In the genomic region with DNA sequence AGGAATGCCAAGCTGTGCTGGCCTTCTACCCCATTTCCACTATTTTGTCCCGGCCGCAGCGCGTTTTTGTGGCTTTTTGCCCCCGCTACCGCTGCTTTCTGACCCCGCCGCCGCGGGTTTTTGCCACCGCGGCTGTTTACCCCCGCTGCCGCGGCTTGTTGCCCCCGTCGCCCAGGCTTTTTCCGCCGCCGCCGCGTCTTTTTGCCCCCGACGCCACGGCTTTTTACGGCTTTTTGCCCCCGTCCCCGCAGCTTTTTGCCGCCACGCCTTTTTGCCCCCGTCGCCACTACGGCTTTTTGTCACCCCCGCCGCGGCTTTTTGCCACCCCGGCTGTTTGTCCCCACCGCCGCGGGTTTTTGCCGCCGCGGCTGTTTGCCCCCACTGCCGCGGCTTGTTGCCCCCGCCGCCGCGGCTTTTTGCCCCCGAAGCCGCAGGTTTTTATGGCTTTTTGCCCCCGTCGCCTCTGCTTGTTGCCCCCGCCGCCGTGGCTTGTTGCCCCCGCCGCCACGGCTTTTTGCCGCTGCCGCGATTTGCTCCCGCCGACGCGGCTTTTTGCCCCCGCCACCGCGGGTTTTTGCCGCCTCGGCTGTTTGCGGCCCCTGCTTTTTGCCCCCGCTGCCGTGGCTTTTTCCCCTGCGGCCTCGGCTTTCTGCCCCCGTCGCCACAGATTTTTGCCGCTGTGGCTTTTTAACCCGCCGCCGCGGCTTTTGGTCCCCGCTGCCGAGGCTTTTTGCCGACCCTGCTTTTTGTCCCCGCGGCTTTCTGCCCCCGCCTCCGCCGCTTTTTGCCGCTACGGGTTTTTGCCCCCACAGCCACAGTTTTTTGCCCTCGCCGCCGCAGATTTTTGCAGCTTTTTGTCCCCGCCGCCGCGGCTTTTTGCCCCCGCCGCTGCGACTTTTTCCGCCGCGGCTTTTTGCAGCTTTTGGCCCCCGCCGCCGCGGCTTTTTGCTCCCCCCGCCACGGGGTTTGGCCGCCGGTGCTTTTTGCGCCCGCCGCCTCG, we compare ENCODE assay signal across 23 cellular contexts.
A peak's percentile ranks its signal among the peaks of the same experiment; 100 is the strongest.
DNase-seq lines count a peak whose midpoint lies in the region; ATAC-seq, FAIRE-seq and TF ChIP-seq lines count a peak whose summit lies in the region.
"Had no signal": no experiment of that assay in that cellular context is flagged by ENCODE, and none has a peak within 500 bp of the region (broad histone marks: within the 10 kb centered on the region; RNA-seq: fewer than 3 reads in every experiment).

No MANE protein-coding gene starts in this region.

- no peak overlapping the region for H3K4me3 ChIP-seq in right lobe of liver
- H3K4me3 ChIP-seq in HepG2 (replicated peaks in 1 of 3; ENCODE audit: insufficient read depth in 1 of 3, low read depth in 2 of 3, low read length in 3 of 3): no peak overlapping the region
- H3K4me3 ChIP-seq in NT2/D1 (ENCODE audit: insufficient read length, low read depth): peak overlapping the region; percentile 4
- no peak overlapping the region for H3K4me3 ChIP-seq in adrenal gland
- H3K4me3 ChIP-seq: BLaER1 treated with 17β-estradiol and CSF1 and Interleukin-3, amounts not matched to agents 10 nM and 100 nM; SJSA1 had no signal

- no peak overlapping the region for H3K4me3 Mint-ChIP-seq in osteocyte (ENCODE audit: unreplicated experiment)
- H3K4me3 Mint-ChIP-seq: CD8-positive, alpha-beta T cell; IgD-negative memory B cell had no signal

- H3K27ac ChIP-seq in right lobe of liver (no peak overlapping the region), HepG2 (ENCODE audit: extremely low read length, insufficient read depth, low read length) (no peak overlapping the region), adrenal gland (no peak overlapping the region)
- H3K27ac ChIP-seq: BLaER1 treated with 17β-estradiol and CSF1 and Interleukin-3, amounts not matched to agents 10 nM and 100 nM; SJSA1 had no signal

- POLR2A ChIA-PET in HepG2 (lab: Yijun Ruan, JAX): no interaction called here

- intact Hi-C loops in right lobe of liver (cut with DNase I): no loop called here
- intact Hi-C loops in HepG2 (cut with micrococcal nuclease; ENCODE audit: unreplicated experiment): no loop called here
- intact Hi-C loops in adrenal gland (cut with DNase I): no loop called here

- FAIRE-seq in HepG2 (lab: Jason Lieb, UNC): no peak
- FAIRE-seq: G401.6 had no signal

- H3K4me1 Mint-ChIP-seq in osteocyte (ENCODE audit: unreplicated experiment): no peaks in the 10 kb centered on the region
- H3K4me1 Mint-ChIP-seq: IgD-negative memory B cell had no signal

- no peaks in the 10 kb centered on the region for H3K79me2 ChIP-seq in HepG2 (ENCODE audit: insufficient read depth, low read length)

- TF ChIP-seq CTCF in right lobe of liver (IDR thresholded peaks at IDR 0.05): no peak
- TF ChIP-seq CTCF in HepG2 (CRISPR knock-in tag; IDR thresholded peaks at IDR 0.05): no peak
- no peak for TF ChIP-seq CTCF in osteocyte (IDR thresholded peaks at IDR 0.05)
- TF ChIP-seq CTCF in adrenal gland (IDR thresholded peaks at IDR 0.05): no peak

- ATAC-seq in right lobe of liver: no peak
- no peak for ATAC-seq in HepG2
- no peak for ATAC-seq in HG02970 (IDR thresholded peaks at IDR 0.05; ENCODE audit: low FRiP score, unreplicated experiment)
- ATAC-seq: CD8-positive, alpha-beta T cell; HCT116; Panc1 had no signal

- H3K27me3 Mint-ChIP-seq in osteocyte (ENCODE audit: unreplicated experiment): no peaks in the 10 kb centered on the region
- H3K27me3 Mint-ChIP-seq: IgD-negative memory B cell had no signal

- no peak overlapping the region for H3K4me2 ChIP-seq in HepG2 (ENCODE audit: low read depth, low read length)
- H3K4me2 ChIP-seq: BLaER1 treated with 17β-estradiol and CSF1 and Interleukin-3, amounts not matched to agents 10 nM and 100 nM had no signal

- H3K27me3 ChIP-seq in right lobe of liver: no peaks in the 10 kb centered on the region
- no peaks in the 10 kb centered on the region for H3K27me3 ChIP-seq in HepG2 (ENCODE audit: control insufficient read depth in 1 of 2, insufficient read depth in 2 of 2, low read length in 2 of 2)
- H3K27me3 ChIP-seq in NT2/D1 (ENCODE audit: insufficient read depth, insufficient read length): peaks cover 60% of the 10 kb centered on the region
- H3K27me3 ChIP-seq in adrenal gland: peaks cover 6% of the 10 kb centered on the region
- H3K27me3 ChIP-seq: BLaER1 treated with 17β-estradiol and CSF1 and Interleukin-3, amounts not matched to agents 10 nM and 100 nM; SJSA1 had no signal

- no TSS peak for BruUV-seq in HepG2 (replicated peaks; lab: Mats Ljungman, UMichigan)

- no peaks in the 10 kb centered on the region for H3K9me3 ChIP-seq in right lobe of liver
- peaks cover 7% of the 10 kb centered on the region; the same call in 1 of the 2 replicates for H3K9me3 ChIP-seq in HepG2 (ENCODE audit: low read length)
- H3K9me3 ChIP-seq in NT2/D1 (ENCODE audit: insufficient read depth, low read length): no peaks in the 10 kb centered on the region
- H3K9me3 ChIP-seq in adrenal gland (replicated peaks in 1 of 3): no peaks in the 10 kb centered on the region
- H3K9me3 ChIP-seq: SJSA1 had no signal

- no peak overlapping the region for H3K9ac ChIP-seq in HepG2 (ENCODE audit: insufficient read depth, low read depth, low read length)
- no peak overlapping the region for H3K9ac ChIP-seq in NT2/D1 (ENCODE audit: insufficient read length, low read depth)
- H3K9ac ChIP-seq: BLaER1 treated with 17β-estradiol and CSF1 and Interleukin-3, amounts not matched to agents 10 nM and 100 nM had no signal

- DNase-seq in right lobe of liver (peak in 2 of 3 donors; percentile 26 to 38), HepG2 (ENCODE audit: low spot score) (no peak), NT2/D1 (ENCODE audit: low read depth, low spot score) (no peak), osteocyte (ENCODE audit: extremely low spot score, unreplicated experiment) (peak; percentile 84), NCI-H2171 (lab: John Stamatoyannopoulos, UW) (no peak), adrenal gland (no peak)
- DNase-seq: CD8-positive, alpha-beta T cell; DMS153; GOT3; NCI-H1105; NCI-H146; NCI-H2029 treated with DMSO at 0.1 percent for 48 hours; NCI-H345; NCI-H524; NCI-H774; NK-92 treated with Interleukin-12 subunit alpha and Interleukin-12 subunit beta, amount 100 ng/mL, for 24 hours had no signal

- H3K4me1 ChIP-seq in right lobe of liver: no peaks in the 10 kb centered on the region
- H3K4me1 ChIP-seq in HepG2 (ENCODE audit: insufficient read depth, low read length): no peaks in the 10 kb centered on the region
- H3K4me1 ChIP-seq in NT2/D1 (ENCODE audit: insufficient read depth, insufficient read length): no peaks in the 10 kb centered on the region
- no peaks in the 10 kb centered on the region for H3K4me1 ChIP-seq in adrenal gland (replicated peaks in 1 of 2)
- H3K4me1 ChIP-seq: BLaER1 treated with 17β-estradiol and CSF1 and Interleukin-3, amounts not matched to agents 10 nM and 100 nM; SJSA1 had no signal

- H3K36me3 ChIP-seq in right lobe of liver (no peaks in the 10 kb centered on the region), HepG2 (replicated peaks in 1 of 2; ENCODE audit: control insufficient read depth in 1 of 2, insufficient read depth in 2 of 2, low read length in 2 of 2) (no peaks in the 10 kb centered on the region), NT2/D1 (ENCODE audit: insufficient read depth, insufficient read length, low read length) (no peaks in the 10 kb centered on the region), adrenal gland (replicated peaks in 1 of 2) (no peaks in the 10 kb centered on the region)
- H3K36me3 ChIP-seq: BLaER1 treated with 17β-estradiol and CSF1 and Interleukin-3, amounts not matched to agents 10 nM and 100 nM; SJSA1 had no signal

- CTCF ChIA-PET in HepG2 (lab: Yijun Ruan, JAX; ENCODE audit: low intra/inter-chr PET ratio, low total read pairs): no interaction called here

- TF ChIP-seq EP300 in HepG2 (IDR thresholded peaks at IDR 0.05; ENCODE audit: low read depth in 2 of 2, low read length in 2 of 2) (no peak), HepG2 (CRISPR knock-in tag; IDR thresholded peaks at IDR 0.05; ENCODE audit: borderline replicate concordance) (no peak)

- no peak overlapping the region for H2AFZ ChIP-seq in HepG2 (ENCODE audit: low read length)

- TF ChIP-seq POLR2A in right lobe of liver (IDR thresholded peaks at IDR 0.05) (no peak), HepG2 (IDR thresholded peaks at IDR 0.05; ENCODE audit: insufficient read depth in 1 of 2, low read depth in 2 of 2, low read length in 2 of 2) (no peak), adrenal gland (IDR thresholded peaks at IDR 0.05) (no peak)

- no peak for TF ChIP-seq RAD21 in HepG2 (CRISPR knock-in tag; IDR thresholded peaks at IDR 0.05)

- in situ Hi-C loops in HepG2 (cut with HindIII; ENCODE audit: extremely low pct_ligation_motif_present, low pct_unique_long_range_greater_than_20kb): no loop called here

- no peaks in the 10 kb centered on the region for H3K36me3 Mint-ChIP-seq in osteocyte (ENCODE audit: unreplicated experiment)
- H3K36me3 Mint-ChIP-seq: CD8-positive, alpha-beta T cell; IgD-negative memory B cell had no signal

- no peaks in the 10 kb centered on the region for H4K20me1 ChIP-seq in HepG2 (ENCODE audit: insufficient read depth, low read length)
- H4K20me1 ChIP-seq: BLaER1 treated with 17β-estradiol and CSF1 and Interleukin-3, amounts not matched to agents 10 nM and 100 nM had no signal

- no peak overlapping the region for H3K27ac Mint-ChIP-seq in osteocyte (ENCODE audit: unreplicated experiment)
- H3K27ac Mint-ChIP-seq: CD8-positive, alpha-beta T cell; IgD-negative memory B cell had no signal

- H3K9me3 Mint-ChIP-seq in osteocyte (ENCODE audit: unreplicated experiment): peaks cover 42% of the 10 kb centered on the region

- WGBS in right lobe of liver (ENCODE audit: insufficient coverage, low coverage, low lambda C conversion rate, missing lambda C conversion rate): 61% methylated on average over 98 of the region's 118 CpGs
- 93% methylated on average over 118 of the region's 118 CpGs for WGBS in HepG2 (ENCODE audit: low lambda C conversion rate)
- WGBS in adrenal gland, 4 donors: 52 to 69% (median 57%) methylated on average over 107 to 118 of the region's 118 CpGs

TF ChIP-seq in HepG2, 621 proteins besides CTCF, POLR2A, EP300 and RAD21:
- TF ChIP-seq KAT7 (CRISPR knock-in tag; IDR thresholded peaks at IDR 0.05; ENCODE audit: borderline replicate concordance): no peak
- TF ChIP-seq MAFK (conservative IDR thresholded peaks at IDR 0.05 in 1 of 2, IDR thresholded peaks at IDR 0.05 in 1 of 2; ENCODE audit: low read length in 2 of 2): peak in 1 of 2 experiments; percentile 28; a peak in 2 of 4 replicates

Comparison
In these comparisons a context has a peak if more than half of its experiments do, and no peak if none do; other contexts are left out.
1. DNase-seq: peak in right lobe of liver (2 of 3) and osteocyte (single experiment); none in HepG2 (single experiment), NT2/D1 (single experiment), NCI-H2171 (single experiment) and adrenal gland (0 of 7).